ENCODE assay signal across 1 cellular context in genomic region chr1:38072858-38073257, GRCh38.
TF ChIP-seq lines count a peak whose summit lies in the region.

No MANE protein-coding gene starts in this region.

TF ChIP-seq in H1, 55 proteins besides CTCF, POLR2A, EP300 and RAD21 (continued from another document):
- TF ChIP-seq CHD7 (IDR thresholded peaks at IDR 0.05; ENCODE audit: insufficient replicate concordance, low read length) (no peak), SP4 (IDR thresholded peaks at IDR 0.05; ENCODE audit: low read length) (no peak), KDM4A (IDR thresholded peaks at IDR 0.05; ENCODE audit: low read depth, low read length, severe bottlenecking) (no peak), BRCA1 (IDR thresholded peaks at IDR 0.05; ENCODE audit: low read depth, low read length) (no peak), EZH2 (IDR thresholded peaks at IDR 0.05; ENCODE audit: low read depth, low read length, severe bottlenecking) (no peak), SIRT6 (IDR thresholded peaks at IDR 0.05; ENCODE audit: low read length) (no peak), CHD2 (IDR thresholded peaks at IDR 0.05; ENCODE audit: low read length) (no peak), CEBPB (IDR thresholded peaks at IDR 0.05; ENCODE audit: low read depth, low read length) (no peak), SP1 (IDR thresholded peaks at IDR 0.05; ENCODE audit: low read depth, low read length) (no peak), KDM5A (IDR thresholded peaks at IDR 0.05; ENCODE audit: low read length) (no peak), GABPA (IDR thresholded peaks at IDR 0.05; ENCODE audit: borderline replicate concordance, insufficient read depth, low read length) (no peak), TAF1 (IDR thresholded peaks at IDR 0.05; ENCODE audit: low read depth, low read length) (no peak)
- TF ChIP-seq, protein P1, sequence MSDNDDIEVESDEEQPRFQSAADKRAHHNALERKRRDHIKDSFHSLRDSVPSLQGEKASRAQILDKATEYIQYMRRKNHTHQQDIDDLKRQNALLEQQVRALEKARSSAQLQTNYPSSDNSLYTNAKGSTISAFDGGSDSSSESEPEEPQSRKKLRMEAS (IDR thresholded peaks at IDR 0.05), result no peak
- TF ChIP-seq, protein P2, sequence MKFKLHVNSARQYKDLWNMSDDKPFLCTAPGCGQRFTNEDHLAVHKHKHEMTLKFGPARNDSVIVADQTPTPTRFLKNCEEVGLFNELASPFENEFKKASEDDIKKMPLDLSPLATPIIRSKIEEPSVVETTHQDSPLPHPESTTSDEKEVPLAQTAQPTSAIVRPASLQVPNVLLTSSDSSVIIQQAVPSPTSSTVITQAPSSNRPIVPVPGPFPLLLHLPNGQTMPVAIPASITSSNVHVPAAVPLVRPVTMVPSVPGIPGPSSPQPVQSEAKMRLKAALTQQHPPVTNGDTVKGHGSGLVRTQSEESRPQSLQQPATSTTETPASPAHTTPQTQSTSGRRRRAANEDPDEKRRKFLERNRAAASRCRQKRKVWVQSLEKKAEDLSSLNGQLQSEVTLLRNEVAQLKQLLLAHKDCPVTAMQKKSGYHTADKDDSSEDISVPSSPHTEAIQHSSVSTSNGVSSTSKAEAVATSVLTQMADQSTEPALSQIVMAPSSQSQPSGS (IDR thresholded peaks at IDR 0.05; ENCODE audit: low read length), result no peak
